In the genomic region with DNA sequence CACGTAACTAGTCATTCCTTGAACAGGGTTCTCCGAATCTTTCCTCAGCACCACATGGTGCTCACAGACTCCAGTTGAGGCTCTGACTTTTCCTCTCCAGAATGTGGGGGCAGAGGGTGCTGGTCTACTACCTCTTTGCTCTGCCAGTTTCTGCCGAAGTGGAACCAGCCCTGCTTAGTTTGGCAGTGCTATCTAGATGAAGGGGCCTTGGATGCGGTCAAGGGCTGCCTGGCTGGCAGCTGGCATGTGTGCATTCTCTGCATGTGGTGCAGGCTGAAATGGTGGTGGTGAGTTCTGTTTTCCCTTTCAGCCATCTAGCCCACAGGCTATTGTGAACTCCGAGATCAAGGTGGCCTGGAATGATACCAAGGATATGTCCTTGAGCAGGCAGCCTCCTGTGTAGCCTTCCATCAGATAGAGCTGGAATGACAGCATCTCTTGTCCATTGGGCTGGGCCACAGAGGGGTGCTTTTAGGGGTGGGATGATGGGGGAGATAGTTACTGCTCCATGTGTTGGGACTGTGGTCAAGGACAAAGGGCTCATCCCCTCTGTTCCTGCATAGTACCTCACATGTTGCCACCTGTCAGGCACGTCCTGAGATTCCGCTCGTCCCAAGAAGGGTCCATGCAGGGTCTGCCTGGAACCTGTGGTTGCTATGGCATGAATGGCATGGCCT, we compare ENCODE assay signal across 9 cellular contexts. TPM values are rescaled to one million over a fixed set of nuclear protein-coding genes. Genes with fewer than 3 reads are reported as not detected.
DNase-seq lines count a peak whose midpoint lies in the region; ATAC-seq, FAIRE-seq and TF ChIP-seq lines count a peak whose summit lies in the region.
"Had no signal": no experiment of that assay in that cellular context is flagged by ENCODE, and none has a peak within 500 bp of the region (broad histone marks: within the 10 kb centered on the region; RNA-seq: fewer than 3 reads in every experiment).

No MANE protein-coding gene starts in this region.

- no peak for TF ChIP-seq EP300 in H1 (IDR thresholded peaks at IDR 0.05; ENCODE audit: borderline replicate concordance in 1 of 2, low read depth in 2 of 2, low read length in 2 of 2)

- TF ChIP-seq POLR2A in H1 (IDR thresholded peaks at IDR 0.05; ENCODE audit: control extremely low read depth in 1 of 2, low read depth in 2 of 2, low read length in 2 of 2) = no peak

- no peak for TF ChIP-seq RAD21 in H1 (IDR thresholded peaks at IDR 0.05 in 1 of 2, conservative IDR thresholded peaks at IDR 0.05 in 1 of 2; ENCODE audit: low read depth in 2 of 2, low read length in 2 of 2)

- H3K4me3 ChIP-seq in OCI-LY7 (ENCODE audit: low read depth, low read length, poor library complexity, severe bottlenecking) (peak overlapping the region; percentile 100), H1 (ENCODE audit: extremely low read depth in 1 of 4, insufficient read depth in 2 of 4, low read depth in 3 of 4, low read length in 4 of 4) (peak overlapping the region; percentile 78 to 91 (median 84); a peak in 7 of 8 replicates), neutrophil (ENCODE audit: low read depth in 1 of 2, low read length in 1 of 2) (peak overlapping the region in 1 of 2 experiments; percentile 86)

- no peak overlapping the region for H2BK120ac ChIP-seq in H1 (replicated peaks; ENCODE audit: low read depth, low read length)

- peaks cover 22% of the 10 kb centered on the region for H3K79me1 ChIP-seq in H1 (ENCODE audit: low read depth, low read length)

- peaks cover 8% of the 10 kb centered on the region for H3K23me2 ChIP-seq in H1 (ENCODE audit: low read depth, low read length)

- no peak overlapping the region for H3K4ac ChIP-seq in H1 (replicated peaks; ENCODE audit: insufficient read length, low read depth, low read length)

- H3K4me2 ChIP-seq in OCI-LY7 (ENCODE audit: low read length) = peak overlapping the region; percentile 68
- peak overlapping the region; percentile 75 to 86 for H3K4me2 ChIP-seq in H1 (ENCODE audit: insufficient read depth in 1 of 2, low read depth in 2 of 2, low read length in 2 of 2)

- H3K56ac ChIP-seq in H1 (replicated peaks; ENCODE audit: insufficient read length, low read depth, low read length) = no peak overlapping the region

- no peak overlapping the region for H4K91ac ChIP-seq in H1 (replicated peaks; ENCODE audit: insufficient read length, low read length)

- no peak for FAIRE-seq in H1 (lab: Jason Lieb, UNC)

- intact Hi-C loops in CD4-positive, alpha-beta T cell (cut with DNase I, micrococcal nuclease) = no loop called here
- intact Hi-C loops in OCI-LY7 (cut with micrococcal nuclease; ENCODE audit: unreplicated experiment) (no loop called here), left colon (cut with DNase I, micrococcal nuclease) (no loop called here)

- H4K20me1 ChIP-seq in OCI-LY7 (ENCODE audit: insufficient read depth, low read length) = peaks cover 42% of the 10 kb centered on the region
- H4K20me1 ChIP-seq in H1 (replicated peaks in 1 of 2; ENCODE audit: control insufficient read depth in 1 of 2, insufficient read depth in 2 of 2, low read length in 2 of 2) = peaks cover 38 to 54% of the 10 kb centered on the region in 2 experiments

- no peak overlapping the region for H4K5ac ChIP-seq in H1 (ENCODE audit: insufficient read length, low read depth, low read length)

- H2BK20ac ChIP-seq in H1 (ENCODE audit: low read length) = no peak overlapping the region

- no peak overlapping the region for H3K23ac ChIP-seq in H1 (ENCODE audit: insufficient read length)

- H3K36me3 Mint-ChIP-seq in CD4-positive, alpha-beta T cell (ENCODE audit: low read depth) = peaks cover 58% of the 10 kb centered on the region

- H3K27ac ChIP-seq in CD4-positive, alpha-beta T cell (ENCODE audit: low read depth, low read length) = no peak overlapping the region
- H3K27ac ChIP-seq in OCI-LY7 (ENCODE audit: low read depth, low read length, poor library complexity, severe bottlenecking) = no peak overlapping the region
- H3K27ac ChIP-seq in H1 (ENCODE audit: low read depth, low read length) = no peak overlapping the region
- peak overlapping the region; percentile 89 for H3K27ac ChIP-seq in neutrophil

- H3K4me3 Mint-ChIP-seq in CD4-positive, alpha-beta T cell = peak overlapping the region; percentile 91

- BruUV-seq in OCI-LY7 (replicated peaks; lab: Mats Ljungman, UMichigan) = no TSS peak

- DNase-seq in CD4-positive, alpha-beta T cell = no peak
- DNase-seq in OCI-LY7 (ENCODE audit: low spot score) = no peak
- DNase-seq in H1 (ENCODE audit: low read depth in 1 of 2, low spot score in 2 of 2) = peak in 1 of 2 experiments; percentile 33
- DNase-seq in mucosa of gallbladder (ENCODE audit: low spot score) = no peak
- no peak for DNase-seq in activated gamma-delta T cell (lab: John Stamatoyannopoulos, UW)
- no peak for DNase-seq in left colon
- DNase-seq in NCI-H2171 (lab: John Stamatoyannopoulos, UW) = no peak
- DNase-seq: SIG-M5 had no signal

- no peak for ATAC-seq in CD4-positive, alpha-beta T cell (ENCODE audit: poor library complexity)
- ATAC-seq in left colon = no peak

- H3K27ac Mint-ChIP-seq in CD4-positive, alpha-beta T cell = peak overlapping the region; percentile 89

- peaks cover 57% of the 10 kb centered on the region for H3K79me2 ChIP-seq in OCI-LY7 (ENCODE audit: insufficient read depth, low read depth, low read length)
- H3K79me2 ChIP-seq in H1 (ENCODE audit: control insufficient read depth in 1 of 2, insufficient read depth in 2 of 2, low read length in 2 of 2) = peaks cover 46 to 68% of the 10 kb centered on the region in 2 experiments

- no peak overlapping the region for H2BK15ac ChIP-seq in H1 (ENCODE audit: low read length)

- peaks cover 18% of the 10 kb centered on the region for H3K4me1 ChIP-seq in OCI-LY7 (ENCODE audit: insufficient read depth, low read length, poor library complexity, severe bottlenecking)
- H3K4me1 ChIP-seq in H1 (replicated peaks in 1 of 4; ENCODE audit: control insufficient read depth in 3 of 4, insufficient read depth in 4 of 4, low read length in 3 of 4) = peaks cover 11 to 24% (median 18%) of the 10 kb centered on the region in 4 experiments
- peaks cover 18 to 22% of the 10 kb centered on the region in 2 experiments for H3K4me1 ChIP-seq in neutrophil (ENCODE audit: control insufficient read depth in 1 of 2, insufficient read depth in 1 of 2, low read depth in 1 of 2, low read length in 1 of 2)

- H3K27me3 Mint-ChIP-seq in CD4-positive, alpha-beta T cell = no peaks in the 10 kb centered on the region

- no peak overlapping the region for H2BK5ac ChIP-seq in H1 (ENCODE audit: low read depth, low read length)

- H3K9ac ChIP-seq in H1 (replicated peaks in 1 of 4; ENCODE audit: extremely low read depth in 1 of 4, low read depth in 3 of 4, low read length in 3 of 4) = peak overlapping the region in 2 of 4 experiments; percentile 4 to 35; a peak in 2 of 7 replicates

- WGBS in H1 (ENCODE audit: extremely low coverage in 1 of 2, insufficient coverage in 1 of 2, insufficient read length in 1 of 2, insufficient replicate concordance in 2 of 2, low coverage in 1 of 2, low lambda C conversion rate in 2 of 2, missing lambda C conversion rate in 1 of 2), 2 experiments = 91% methylated on average over 8 of the region's 8 CpGs; no CpG with 5 or more reads in 1 of the 2 experiments

- H3K9me3 Mint-ChIP-seq in CD4-positive, alpha-beta T cell = no peaks in the 10 kb centered on the region

- no peak overlapping the region for H2BK12ac ChIP-seq in H1 (ENCODE audit: low read depth, low read length)

- TF ChIP-seq CTCF in CD4-positive, alpha-beta T cell (IDR thresholded peaks at IDR 0.05) = peak; percentile 9
- TF ChIP-seq CTCF in OCI-LY7 (conservative IDR thresholded peaks at IDR 0.05; ENCODE audit: low read length) (no peak), H1 (IDR thresholded peaks at IDR 0.05; ENCODE audit: control extremely low read depth in 1 of 3, insufficient read depth in 1 of 3, low read depth in 1 of 3, low read length in 3 of 3) (no peak), neutrophil (IDR thresholded peaks at IDR 0.05) (no peak)

- POLR2A ChIA-PET in CD4-positive, alpha-beta T cell (lab: Charles Lee) = interaction anchor here (1.0 to 4.0 kb wide), 5 partner anchors 13 to 235 kb away, joined by 3 to 62 read pairs (median 8); partner anchors contain the start of genes MRPS23 and SRSF1
- POLR2A ChIA-PET in OCI-LY7 (lab: Charles Lee) (interaction anchor here (0.6 kb wide), 1 partner anchor 828 kb away, joined by 5 read pairs; no protein-coding TSS in a partner anchor), H1 (lab: Charles Lee; ENCODE audit: partially characterized antibody) (interaction anchor here (0.7 to 16.6 kb wide), 4 partner anchors 12 to 98 kb away, joined by 4 to 292 read pairs (median 28); partner anchors contain the start of gene SRSF1)

- CTCF ChIA-PET in CD4-positive, alpha-beta T cell (lab: Charles Lee) = interaction anchor here (0.8 kb wide), 1 partner anchor 10 kb away, joined by 3 read pairs; no protein-coding TSS in a partner anchor
- CTCF ChIA-PET in OCI-LY7 (lab: Charles Lee; ENCODE audit: unreplicated experiment) (no interaction called here), H1 (lab: Charles Lee; ENCODE audit: partially characterized antibody) (interaction anchor here (0.8 to 1.8 kb wide), 6 partner anchors 8 to 225 kb away, joined by 3 to 4 read pairs (median 3); no protein-coding TSS in a partner anchor)

- no peak overlapping the region for H2AK5ac ChIP-seq in H1 (ENCODE audit: low read depth, low read length)

- no peak overlapping the region for H3K14ac ChIP-seq in H1 (ENCODE audit: insufficient read length)

- H3K36me3 ChIP-seq in OCI-LY7 (ENCODE audit: insufficient read depth, low read length) (peaks cover 54% of the 10 kb centered on the region), H1 (ENCODE audit: control insufficient read depth in 2 of 4, insufficient read depth in 4 of 4, low read length in 3 of 4) (peaks cover 12 to 51% (median 24%) of the 10 kb centered on the region in 4 experiments), neutrophil (peaks cover 33% of the 10 kb centered on the region)

- H2AFZ ChIP-seq in OCI-LY7 (ENCODE audit: low read length) = no peak overlapping the region
- no peak overlapping the region for H2AFZ ChIP-seq in H1 (ENCODE audit: low read length)

- H3K9me3 ChIP-seq in CD4-positive, alpha-beta T cell (ENCODE audit: control insufficient read depth, low read length) = no peaks in the 10 kb centered on the region
- H3K9me3 ChIP-seq in OCI-LY7 (ENCODE audit: low read length) (no peaks in the 10 kb centered on the region), H1 (ENCODE audit: insufficient read depth in 2 of 2, low read depth in 1 of 2, low read length in 1 of 2) (no peaks in the 10 kb centered on the region), neutrophil (no peaks in the 10 kb centered on the region)

- H4K8ac ChIP-seq in H1 (ENCODE audit: extremely low read depth, insufficient read depth, low read length) = peak overlapping the region; percentile 29; the same call in 1 of the 2 replicates

- peaks cover 56% of the 10 kb centered on the region for H3K4me1 Mint-ChIP-seq in CD4-positive, alpha-beta T cell (ENCODE audit: low read depth)

- no peaks in the 10 kb centered on the region for H3K9me2 ChIP-seq in OCI-LY7 (ENCODE audit: insufficient read depth, low read length)

- no peaks in the 10 kb centered on the region for H3K27me3 ChIP-seq in CD4-positive, alpha-beta T cell (ENCODE audit: control insufficient read depth, insufficient read depth, low read length)
- no peaks in the 10 kb centered on the region for H3K27me3 ChIP-seq in H1 (replicated peaks in 1 of 4; ENCODE audit: control insufficient read depth in 3 of 4, extremely low read depth in 1 of 4, insufficient read depth in 3 of 4, low read length in 3 of 4)
- peaks cover 3% of the 10 kb centered on the region for H3K27me3 ChIP-seq in neutrophil

- H3K18ac ChIP-seq in H1 (ENCODE audit: extremely low read depth, low read length) = no peak overlapping the region

RNA-seq across cellular contexts. Expression of gene DYNLL2, which starts 2.0 kb away (rescaled TPM):
- total RNA-seq in CD4-positive, alpha-beta T cell = 10 to 100 TPM; 30.9 to 32.2 TPM
- total RNA-seq in OCI-LY7 (2014; rRNA removed; shearing (Covaris generic)) = 12.4 and 13.4 TPM in 2 replicates
- total RNA-seq in OCI-LY7 (2022) (21.1 and 22.5 TPM in 2 replicates), mucosa of gallbladder (55.7 TPM), left colon (10 to 100 TPM; 35.0 to 35.9 TPM)
- 49.7 and 52.7 TPM in 2 replicates for total RNA-seq in H1 (2021; fragmentation: NEBNext Ultra II Directional; extraction: Animal tissue kit (Norgen Biotek cat#: 25700))
- polyA plus RNA-seq in H1 (2011; rRNA removed) = 19.8 and 21.6 TPM in 2 replicates
- polyA plus RNA-seq in H1 (2011; cell fraction: cytosol; rRNA removed) = 24.8 TPM
- 13.0 TPM for polyA plus RNA-seq in H1 (2011; cell fraction: nucleus; rRNA removed)
- polyA plus RNA-seq in H1 (2012, experiment 1 of 2) = 55.1 to 71.7 TPM (median 59.8 TPM) in 4 replicates
- polyA plus RNA-seq in H1 (2012, experiment 2 of 2) = 23.3 TPM
- polyA plus RNA-seq in H1 (2013, experiment 1 of 2) = 20.9 TPM
- 21.2 TPM for polyA plus RNA-seq in H1 (2013, experiment 2 of 2)
- polyA minus RNA-seq in H1 (2011; rRNA and poly(A)+ RNA removed) = 32.7 and 36.5 TPM in 2 replicates
- polyA minus RNA-seq in H1 (2011; cell fraction: cytosol; rRNA and poly(A)+ RNA removed) = 18.9 TPM
- 17.3 TPM for polyA minus RNA-seq in H1 (2011; cell fraction: nucleus; rRNA and poly(A)+ RNA removed)
